In the genomic region with DNA sequence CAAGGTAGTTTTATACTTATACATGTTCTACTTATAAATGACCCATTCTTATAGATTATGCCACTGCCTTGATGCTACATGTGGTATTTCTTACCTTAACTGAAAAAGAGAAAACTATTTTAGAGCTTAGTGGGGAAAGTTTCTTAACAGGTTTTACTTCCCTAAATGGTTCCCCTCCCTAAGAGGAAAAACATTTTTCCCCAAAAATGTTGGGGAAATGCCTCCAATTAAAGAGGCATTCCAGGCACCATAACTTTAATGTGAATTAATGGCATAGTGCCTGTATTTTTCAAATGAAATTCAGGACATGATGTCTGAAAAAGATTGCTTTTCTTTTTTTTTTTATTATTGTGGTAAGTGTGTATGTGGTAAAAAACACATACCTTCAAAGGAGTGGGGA, we compare ENCODE assay signal across 26 cellular contexts.
"Had no signal": no experiment of that assay in that cellular context is flagged by ENCODE, and none has a peak within 500 bp of the region (broad histone marks: within the 10 kb centered on the region; RNA-seq: fewer than 3 reads in every experiment).

No MANE protein-coding gene starts in this region.

- FAIRE-seq: keratinocyte had no signal

- ATAC-seq: esophagus mucosa; gastrocnemius medialis; left ventricle myocardium superior; lower lobe of right lung; naive thymus-derived CD8-positive, alpha-beta T cell; psoas muscle; right cardiac atrium; stimulated activated effector memory CD8-positive, alpha-beta T cell treated with anti-CD3 and anti-CD28 coated beads, Interleukin-12 subunit alpha, Interleukin-12 subunit beta, amount 100 ng/mL, for 72 hours had no signal

- H3K4me3 ChIP-seq: dorsolateral prefrontal cortex, gastrocnemius medialis, lower lobe of right lung, ovary, psoas muscle, sigmoid colon, stomach, thyroid gland, vagina had no signal

- H3K27ac ChIP-seq: dorsolateral prefrontal cortex, epithelial cell of prostate, gastrocnemius medialis, lower lobe of right lung, ovary, psoas muscle, sigmoid colon, stomach, thyroid gland, vagina had no signal

- H3K4me1 ChIP-seq: vagina had no signal

- H3K9me3 ChIP-seq: gastrocnemius medialis, lower lobe of right lung, ovary, psoas muscle, sigmoid colon, stomach, thyroid gland, vagina had no signal

- H3K36me3 ChIP-seq: gastrocnemius medialis, lower lobe of right lung, ovary, sigmoid colon, thyroid gland, vagina had no signal

- H3K27me3 ChIP-seq: dorsolateral prefrontal cortex, gastrocnemius medialis, ovary, sigmoid colon, stomach, thyroid gland, vagina had no signal

- DNase-seq: dorsolateral prefrontal cortex; effector CD4-positive, alpha-beta T cell; foreskin fibroblast; gastrocnemius medialis; head of caudate nucleus; left ventricle myocardium superior; lower lobe of right lung; naive thymus-derived CD8-positive, alpha-beta T cell; nephron progenitor cell; nucleus accumbens; ovary; posterior cingulate gyrus; psoas muscle; right cardiac atrium; sigmoid colon; stimulated activated CD4-positive, alpha-beta T cell treated with anti-CD3 and anti-CD28 coated beads, Interleukin-2, amount 100 ng/mL, for 24 hours; stimulated activated CD4-positive, alpha-beta T cell treated with anti-CD3 and anti-CD28 coated beads, Interleukin-4, amount 100 ng/mL, for 24 hours; stimulated activated naive CD4-positive, alpha-beta T cell treated with Interleukin-2 at 50 U/mL for 16 hours; stomach; thyroid gland; trophoblast cell had no signal
